Comparison of ENCODE assay signal across 9 cellular contexts in the genomic region with DNA sequence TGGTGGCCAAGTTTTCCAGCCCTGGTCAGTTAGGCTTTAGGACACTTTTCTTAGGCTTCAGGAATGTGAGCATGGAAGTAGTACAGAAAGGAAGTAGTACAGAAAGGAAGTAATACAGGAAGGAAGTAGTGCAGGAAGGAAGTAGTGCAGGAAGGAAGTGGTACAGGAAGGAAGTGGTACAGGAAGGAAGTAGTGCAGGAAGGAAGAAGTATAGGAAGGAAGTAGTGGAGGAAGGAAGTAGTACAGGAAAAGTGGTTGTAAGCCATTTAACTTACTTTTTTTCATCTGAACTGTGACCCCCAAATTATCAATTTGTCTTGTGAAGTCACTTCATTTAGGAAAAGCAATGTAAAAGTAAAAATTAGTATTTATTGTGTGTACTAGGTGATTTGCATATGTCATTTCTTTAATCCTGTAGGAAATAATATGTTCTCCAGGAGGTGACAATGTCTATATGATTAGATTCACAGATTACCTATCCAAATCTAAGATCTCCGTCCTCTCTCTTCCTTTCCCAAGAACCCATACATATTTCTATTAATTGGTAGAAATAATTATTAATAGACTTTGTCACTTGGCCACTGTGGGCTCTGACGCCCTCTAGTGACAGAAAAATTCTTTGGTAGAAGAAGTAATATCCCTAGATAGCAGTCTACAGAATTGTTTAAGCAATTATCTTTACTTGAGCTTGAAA. TPM values are rescaled to one million over a fixed set of nuclear protein-coding genes. Genes with fewer than 3 reads are reported as not detected.
DNase-seq lines count a peak whose midpoint lies in the region; ATAC-seq, FAIRE-seq and TF ChIP-seq lines count a peak whose summit lies in the region.
"Had no signal": no experiment of that assay in that cellular context is flagged by ENCODE, and none has a peak within 500 bp of the region (broad histone marks: within the 10 kb centered on the region; RNA-seq: fewer than 3 reads in every experiment).

No MANE protein-coding gene starts in this region.

- no peaks in the 10 kb centered on the region for H3K79me2 ChIP-seq in H9 (ENCODE audit: insufficient read depth, low read length)
- H3K79me2 ChIP-seq in keratinocyte (ENCODE audit: control insufficient read depth, insufficient read depth, low read length) = peaks cover 4% of the 10 kb centered on the region

- no peak overlapping the region for H3K4me3 ChIP-seq in CD4-positive, alpha-beta memory T cell (ENCODE audit: low read length in 2 of 2)
- no peak overlapping the region for H3K4me3 ChIP-seq in keratinocyte (ENCODE audit: control insufficient read depth in 2 of 3, extremely low read depth in 1 of 3, insufficient read depth in 2 of 3, low read depth in 1 of 3, low read length in 3 of 3)
- H3K4me3 ChIP-seq: mucosa of descending colon had no signal

- H3K27me3 ChIP-seq in CD4-positive, alpha-beta memory T cell (ENCODE audit: insufficient read depth, low read length) = no peaks in the 10 kb centered on the region
- no peaks in the 10 kb centered on the region; the same call in 1 of the 2 replicates for H3K27me3 ChIP-seq in H9 (ENCODE audit: insufficient read depth, low read length)
- no peaks in the 10 kb centered on the region for H3K27me3 ChIP-seq in keratinocyte (ENCODE audit: control insufficient read depth, extremely low read depth, insufficient read depth, low read length)

- H2BK12ac ChIP-seq in H9 (ENCODE audit: insufficient read length, low read depth, low read length) = no peak overlapping the region

- no peak overlapping the region for H2BK120ac ChIP-seq in H9 (ENCODE audit: low read depth, low read length, poor library complexity, severe bottlenecking)

- WGBS in H9 (ENCODE audit: extremely low coverage, insufficient read length, low lambda C conversion rate) = no CpG with 5 or more reads among the region's 2 CpGs

- peaks cover 48 to 75% (median 55%) of the 10 kb centered on the region in 4 donors for H3K4me1 Mint-ChIP-seq in CD4-positive, alpha-beta memory T cell
- peaks cover 13 to 18% of the 10 kb centered on the region in 2 experiments for H3K4me1 Mint-ChIP-seq in H9
- peaks cover 26% of the 10 kb centered on the region for H3K4me1 Mint-ChIP-seq in activated B cell treated with CpG ODN at 0.5 μM for 24 hours

- no peaks in the 10 kb centered on the region for H3K9me1 ChIP-seq in keratinocyte (ENCODE audit: control insufficient read depth, extremely low read depth, insufficient read depth, low read length)

- no peak overlapping the region for H2BK20ac ChIP-seq in H9 (ENCODE audit: low read depth, low read length, poor library complexity, severe bottlenecking)

- no peak overlapping the region for H4K8ac ChIP-seq in H9 (replicated peaks; ENCODE audit: insufficient read length, low read depth, low read length)

- H3K18ac ChIP-seq in H9 (ENCODE audit: insufficient read length, low read depth, low read length) = no peak overlapping the region

- peaks cover 0 to 9% (median 4%) of the 10 kb centered on the region in 8 donors for H3K9me3 Mint-ChIP-seq in CD4-positive, alpha-beta memory T cell
- H3K9me3 Mint-ChIP-seq in H9 (0 out of 5 replicates have a peak, but pooled peaks cover 0 to 2% of the 10 kb centered on the region in 2 experiments), activated B cell treated with CpG ODN at 0.5 μM for 24 hours (peaks cover 3% of the 10 kb centered on the region)

- H2AFZ ChIP-seq in H9 (ENCODE audit: low read length) = no peak overlapping the region
- H2AFZ ChIP-seq in keratinocyte (ENCODE audit: control insufficient read depth, low read length) = no peak overlapping the region

- H3K27ac ChIP-seq in CD4-positive, alpha-beta memory T cell (ENCODE audit: low read depth, low read length) = no peak overlapping the region
- H3K27ac ChIP-seq in H9 (ENCODE audit: insufficient read length, low read depth, low read length) (no peak overlapping the region), keratinocyte (ENCODE audit: control insufficient read depth, insufficient read depth, low read length) (no peak overlapping the region)

- no peak overlapping the region for H2BK5ac ChIP-seq in H9 (ENCODE audit: insufficient read length, low read length)

- H3K4ac ChIP-seq in H9 (ENCODE audit: low read depth, low read length) = no peak overlapping the region

- H4K20me1 ChIP-seq in H9 (ENCODE audit: control insufficient read depth, insufficient read depth, insufficient read length) (no peaks in the 10 kb centered on the region), keratinocyte (ENCODE audit: control insufficient read depth, extremely low read depth, insufficient read depth, low read length) (no peaks in the 10 kb centered on the region)

- CTCF ChIA-PET in CD4-positive, alpha-beta memory T cell (lab: Charles Lee; ENCODE audit: partially characterized antibody) = interaction anchor here (0.7 to 10.8 kb wide), 15 partner anchors 8 to 248 kb away, joined by 3 to 138 read pairs (median 5); no protein-coding TSS in a partner anchor
- CTCF ChIA-PET in activated B cell treated with CpG ODN at 0.5 μM for 24 hours (lab: Charles Lee) = interaction anchor here (0.7 to 1.1 kb wide), 8 partner anchors 11 to 221 kb away, joined by 3 to 12 read pairs (median 4); no protein-coding TSS in a partner anchor

- no peaks in the 10 kb centered on the region for H3K9me3 ChIP-seq in CD4-positive, alpha-beta memory T cell (ENCODE audit: control insufficient read depth in 1 of 2, low read length in 2 of 2)
- no peaks in the 10 kb centered on the region for H3K9me3 ChIP-seq in H9 (ENCODE audit: control insufficient read depth, low read depth, low read length)
- H3K9me3 ChIP-seq in keratinocyte (ENCODE audit: control insufficient read depth, low read depth, low read length) = no peaks in the 10 kb centered on the region
- H3K9me3 ChIP-seq: mucosa of descending colon had no signal

- POLR2A ChIA-PET in CD4-positive, alpha-beta memory T cell (lab: Charles Lee; ENCODE audit: partially characterized antibody) = interaction anchor here (0.7 to 1.3 kb wide), 12 partner anchors 10 to 1124 kb away, joined by 3 to 12 read pairs (median 3); no protein-coding TSS in a partner anchor
- POLR2A ChIA-PET in activated B cell treated with CpG ODN at 0.5 μM for 24 hours (lab: Charles Lee) = interaction anchor here (1.0 kb wide), 1 partner anchor 265 kb away, joined by 3 read pairs; a partner anchor contains a TSS

- H3K9ac ChIP-seq in H9 (ENCODE audit: extremely low read depth, insufficient read length, low read length) = no peak overlapping the region
- no peak overlapping the region for H3K9ac ChIP-seq in keratinocyte (ENCODE audit: control insufficient read depth, extremely low read depth, insufficient read depth, low read length)

- H3K56ac ChIP-seq in H9 (ENCODE audit: insufficient read length, low read depth, low read length) = no peak overlapping the region

- peaks cover 58% of the 10 kb centered on the region for H3K4me1 ChIP-seq in CD4-positive, alpha-beta memory T cell (ENCODE audit: insufficient read depth, low read length)
- H3K4me1 ChIP-seq in H9 (ENCODE audit: insufficient read depth, low read length) (no peaks in the 10 kb centered on the region), keratinocyte (ENCODE audit: control insufficient read depth, extremely low read depth, insufficient read depth, low read length) (peaks cover 12% of the 10 kb centered on the region)

- no peak overlapping the region for H4K91ac ChIP-seq in H9 (ENCODE audit: insufficient read length, low read depth, low read length)

- intact Hi-C loops in CD4-positive, alpha-beta memory T cell (cut with micrococcal nuclease) = loop anchor here (2.0 kb wide), 1 partner anchor 14 kb away; no protein-coding TSS in a partner anchor
- intact Hi-C loops in activated B cell treated with CpG ODN at 0.5 μM for 24 hours (cut with micrococcal nuclease) = no loop called here

- peaks cover 15% of the 10 kb centered on the region for H3K23me2 ChIP-seq in H9 (ENCODE audit: insufficient read length, low read depth, low read length, poor library complexity, severe bottlenecking)

- DNase-seq in CD4-positive, alpha-beta memory T cell = peak in 1 of 5 donors; percentile 34
- DNase-seq in H9 (no peak), activated B cell treated with CpG ODN at 0.5 μM for 24 hours (no peak), keratinocyte (ENCODE audit: low read depth, low spot score) (no peak)
- DNase-seq in stimulated activated naive CD8-positive, alpha-beta T cell treated with anti-CD3 and anti-CD28 coated beads, Interleukin-15, Interleukin-2, amounts not matched to agents 100 U/mL and 50 U/mL, for 24 hours = no peak

- peaks cover 0 to 12% of the 10 kb centered on the region in 2 donors for H3K36me3 Mint-ChIP-seq in CD4-positive, alpha-beta memory T cell
- H3K36me3 Mint-ChIP-seq in H9 (ENCODE audit: insufficient read depth in 1 of 3, low read depth in 3 of 3) = no peaks in the 10 kb centered on the region; a peak in 1 of 7 replicates
- peaks cover 8% of the 10 kb centered on the region for H3K36me3 Mint-ChIP-seq in activated B cell treated with CpG ODN at 0.5 μM for 24 hours (ENCODE audit: low read depth)

- H3K14ac ChIP-seq in H9 (ENCODE audit: insufficient read depth, low read length) = no peak overlapping the region

- H3K4me2 ChIP-seq in H9 (ENCODE audit: insufficient read depth, insufficient read length, low read length) (no peak overlapping the region), keratinocyte (ENCODE audit: control insufficient read depth, extremely low read depth, insufficient read depth, low read depth, low read length) (no peak overlapping the region)

- TF ChIP-seq CTCF in H9 (conservative IDR thresholded peaks at IDR 0.05) (peak; percentile 83), activated B cell treated with CpG ODN at 0.5 μM for 24 hours (IDR thresholded peaks at IDR 0.05) (no peak), keratinocyte (optimal IDR thresholded peaks at IDR 0.05 in 1 of 3, IDR thresholded peaks at IDR 0.05 in 1 of 3, conservative IDR thresholded peaks at IDR 0.05 in 1 of 3; ENCODE audit: extremely low read depth in 1 of 3, insufficient read depth in 2 of 3, low read length in 3 of 3) (peak in 2 of 3 experiments; percentile 43 to 53)

- H3K27ac Mint-ChIP-seq in CD4-positive, alpha-beta memory T cell = peak overlapping the region; percentile 60 to 100 (median 68)
- H3K27ac Mint-ChIP-seq in H9 = no peak overlapping the region; a peak in 1 of 7 replicates
- peak overlapping the region; percentile 3 for H3K27ac Mint-ChIP-seq in activated B cell treated with CpG ODN at 0.5 μM for 24 hours

- no peak overlapping the region for H2BK15ac ChIP-seq in H9 (ENCODE audit: low read depth, low read length)

- peak overlapping the region in 3 of 8 donors; percentile 33 to 72 (median 43) for H3K4me3 Mint-ChIP-seq in CD4-positive, alpha-beta memory T cell
- peak overlapping the region in 1 of 2 experiments; percentile 33; a peak in 2 of 5 replicates for H3K4me3 Mint-ChIP-seq in H9
- H3K4me3 Mint-ChIP-seq in activated B cell treated with CpG ODN at 0.5 μM for 24 hours = no peak overlapping the region

- no peak for FAIRE-seq in keratinocyte (lab: Jason Lieb, UNC)

- no peak overlapping the region for H4K5ac ChIP-seq in H9 (ENCODE audit: insufficient read length, low read depth, low read length)

- H3T11ph ChIP-seq in H9 (ENCODE audit: low read length) = no peak overlapping the region

- no peak overlapping the region for H2AK5ac ChIP-seq in H9 (ENCODE audit: insufficient read length, low read length)

- no peaks in the 10 kb centered on the region for H3K79me1 ChIP-seq in H9 (ENCODE audit: insufficient read depth, low read depth, low read length, poor library complexity, severe bottlenecking)

- no peaks in the 10 kb centered on the region for H3K27me3 Mint-ChIP-seq in CD4-positive, alpha-beta memory T cell
- peaks cover 34% of the 10 kb centered on the region for H3K27me3 Mint-ChIP-seq in H9 (ENCODE audit: low read depth)
- no peaks in the 10 kb centered on the region for H3K27me3 Mint-ChIP-seq in activated B cell treated with CpG ODN at 0.5 μM for 24 hours

- ATAC-seq in activated B cell treated with CpG ODN at 0.5 μM for 24 hours (ENCODE audit: low read depth) = no peak
- ATAC-seq in stimulated activated naive CD8-positive, alpha-beta T cell treated with anti-CD3 and anti-CD28 coated beads, Interleukin-15, Interleukin-2, amounts not matched to agents 100 U/mL and 50 U/mL, for 24 hours = no peak
- no peak for ATAC-seq in HG03520 (IDR thresholded peaks at IDR 0.05; ENCODE audit: unreplicated experiment)
- ATAC-seq in GM18858 (IDR thresholded peaks at IDR 0.05; ENCODE audit: unreplicated experiment) = no peak
- no peak for ATAC-seq in HG02678 (IDR thresholded peaks at IDR 0.05; ENCODE audit: unreplicated experiment)
- ATAC-seq: mucosa of descending colon had no signal

- dilution Hi-C loops in keratinocyte (cut with MboI; ENCODE audit: extremely low pct_ligation_motif_present, low sequenced_read_pairs) = no loop called here

- no peak overlapping the region for H3K23ac ChIP-seq in H9 (ENCODE audit: insufficient read length, low read depth, low read length)

- no peaks in the 10 kb centered on the region for H3K36me3 ChIP-seq in CD4-positive, alpha-beta memory T cell (ENCODE audit: insufficient read depth, low read length)
- H3K36me3 ChIP-seq in keratinocyte (ENCODE audit: control insufficient read depth in 2 of 2, extremely low read depth in 1 of 2, insufficient read depth in 2 of 2, low read length in 2 of 2) = no peaks in the 10 kb centered on the region

RNA-seq across cellular contexts. Expression of a gene that starts 3.9 kb away (rescaled TPM):
- total RNA-seq in CD4-positive, alpha-beta memory T cell = 10 to 100 TPM; 42.4 to 44.2 TPM
- 10 to 100 TPM; 50.6 to 80.6 TPM for polyA plus RNA-seq in CD4-positive, alpha-beta memory T cell
- total RNA-seq in H9 (2021) (3.0 and 3.1 TPM in 2 replicates), activated B cell treated with CpG ODN at 0.5 μM for 24 hours (18.2 and 22.6 TPM in 2 replicates)
- 31.4 to 44.8 TPM (median 32.5 TPM) in 3 replicates for polyA plus RNA-seq in keratinocyte
- 17.5 TPM for polyA plus RNA-seq in keratinocyte (2011; ENCODE audit: low read depth)
- polyA plus RNA-seq in keratinocyte (2011; cell fraction: cytosol; rRNA removed) = 19.6 and 43.5 TPM in 2 replicates
- 60.0 and 82.0 TPM in 2 replicates for polyA plus RNA-seq in keratinocyte (2011; cell fraction: nucleus; rRNA removed)
- 20.1 and 21.0 TPM in 2 replicates for polyA plus RNA-seq in keratinocyte (2012; ENCODE audit: low replicate concordance)
- 3.7 to 38.8 TPM (median 26.8 TPM) in 3 replicates for polyA minus RNA-seq in keratinocyte
- 30.3 TPM for polyA minus RNA-seq in keratinocyte (2011; cell fraction: cytosol; rRNA and poly(A)+ RNA removed)
- polyA minus RNA-seq in keratinocyte (2011; cell fraction: nucleus; rRNA and poly(A)+ RNA removed) = 28.5 and 58.2 TPM in 2 replicates

RNA-seq across cellular contexts. Expression of a gene that starts 34.1 kb away (rescaled TPM):
- total RNA-seq in CD4-positive, alpha-beta memory T cell = 10 to 100 TPM in 1 of 2 experiments, 1 to 10 TPM in 1; 9.1 to 13.2 TPM
- polyA plus RNA-seq in CD4-positive, alpha-beta memory T cell = 10 to 100 TPM; 10.6 to 12.5 TPM
- total RNA-seq in H9 (2021) (2.3 and 2.4 TPM in 2 replicates), activated B cell treated with CpG ODN at 0.5 μM for 24 hours (1.5 and 2.4 TPM in 2 replicates)
- polyA plus RNA-seq in keratinocyte = 3.0 to 9.3 TPM (median 3.7 TPM) in 3 replicates
- polyA plus RNA-seq in keratinocyte (2011; ENCODE audit: low read depth) = 4.7 TPM
- 12.4 and 13.2 TPM in 2 replicates for polyA plus RNA-seq in keratinocyte (2011; cell fraction: cytosol; rRNA removed)
- polyA plus RNA-seq in keratinocyte (2011; cell fraction: nucleus; rRNA removed) = 8.5 and 11.8 TPM in 2 replicates
- 10.9 and 14.3 TPM in 2 replicates for polyA plus RNA-seq in keratinocyte (2012; ENCODE audit: low replicate concordance)
- polyA minus RNA-seq in keratinocyte = 6.2 to 12.6 TPM (median 8.3 TPM) in 3 replicates
- 10.4 TPM for polyA minus RNA-seq in keratinocyte (2011; cell fraction: cytosol; rRNA and poly(A)+ RNA removed)
- 4.1 and 6.2 TPM in 2 replicates for polyA minus RNA-seq in keratinocyte (2011; cell fraction: nucleus; rRNA and poly(A)+ RNA removed)

Comparison
In these comparisons a context has a peak if more than half of its experiments do, and no peak if none do; other contexts are left out.
1. H3K27ac Mint-ChIP-seq: peak in CD4-positive, alpha-beta memory T cell (7 of 7) and activated B cell treated with CpG ODN at 0.5 μM for 24 hours (single experiment); none in H9 (0 of 3).